Comparison of ENCODE assay signal across 9 cellular contexts in genomic region chr1:41811978-41812852, GRCh38.
DNase-seq lines count a peak whose midpoint lies in the region; ATAC-seq, FAIRE-seq and TF ChIP-seq lines count a peak whose summit lies in the region.
"Had no signal": no experiment of that assay in that cellular context is flagged by ENCODE, and none has a peak within 500 bp of the region (broad histone marks: within the 10 kb centered on the region; RNA-seq: fewer than 3 reads in every experiment).

No MANE protein-coding gene starts in this region.

- H3K4me2 ChIP-seq in neural progenitor cell, result no peak overlapping the region

- H3K4me3 ChIP-seq in Jurkat, Clone E6-1 (ENCODE audit: low read length), result no peak overlapping the region
- H3K4me3 ChIP-seq in fibroblast of pulmonary artery (replicated peaks; ENCODE audit: low read depth, low read length) (peak overlapping the region; percentile 13), neural progenitor cell (no peak overlapping the region)
- H3K4me3 ChIP-seq: SK-N-MC had no signal

- H3K9ac ChIP-seq in neural progenitor cell, result no peak overlapping the region

- no peaks in the 10 kb centered on the region for H3K27me3 ChIP-seq in neural progenitor cell

- no peak for FAIRE-seq in D721Med (lab: Jason Lieb, UNC)

- H3K36me3 ChIP-seq in neural progenitor cell, result no peaks in the 10 kb centered on the region

- peaks cover 4% of the 10 kb centered on the region for H3K27me3 Mint-ChIP-seq in neural progenitor cell (ENCODE audit: insufficient read depth, low read depth)

- no peak overlapping the region for H3K27ac Mint-ChIP-seq in neural progenitor cell

- peaks cover 7% of the 10 kb centered on the region for H4K20me1 ChIP-seq in neural progenitor cell (ENCODE audit: low read depth)

- no peak overlapping the region for H2AFZ ChIP-seq in neural progenitor cell (replicated peaks)

- H3K4me3 Mint-ChIP-seq in neural progenitor cell, result no peak overlapping the region

- no peaks in the 10 kb centered on the region for H3K4me1 ChIP-seq in neural progenitor cell

- H3K79me2 ChIP-seq in neural progenitor cell (ENCODE audit: low read depth), result no peaks in the 10 kb centered on the region

- DNase-seq in D721Med (ENCODE audit: insufficient read length, low spot score), result peak; percentile 34
- DNase-seq in Jurkat, Clone E6-1 (ENCODE audit: low read depth, low spot score), result peak; percentile 66
- peak; percentile 71 for DNase-seq in NOMO-1 treated with DMSO at 0.1 percent for 48 hours (lab: John Stamatoyannopoulos, UW; ENCODE audit: unreplicated experiment)
- peak; percentile 50 for DNase-seq in activated T-cell treated with anti-CD3 and anti-CD28 coated beads for 48 hours (ENCODE audit: low read depth)
- DNase-seq in fibroblast of pulmonary artery (ENCODE audit: low read depth), result peak; percentile 97
- peak; percentile 79 for DNase-seq in neural progenitor cell (ENCODE audit: low spot score)

- peak; percentile 76 for TF ChIP-seq CTCF in D721Med (IDR thresholded peaks at IDR 0.05; ENCODE audit: insufficient read depth, missing control alignments)
- TF ChIP-seq CTCF in fibroblast of pulmonary artery (IDR thresholded peaks at IDR 0.05; ENCODE audit: low read length, missing control alignments), result peak; percentile 91
- peak; percentile 82 for TF ChIP-seq CTCF in neural progenitor cell (IDR thresholded peaks at IDR 0.05)

- peaks cover 5% of the 10 kb centered on the region for H3F3A ChIP-seq in neural progenitor cell (ENCODE audit: low read depth)

- H3K9me3 ChIP-seq in neural progenitor cell (ENCODE audit: low read depth), result no peaks in the 10 kb centered on the region

- no peaks in the 10 kb centered on the region for H3K36me3 Mint-ChIP-seq in neural progenitor cell

- H3K27ac ChIP-seq in neural progenitor cell, result no peak overlapping the region
- H3K27ac ChIP-seq: SK-N-MC had no signal

- ATAC-seq in HG02763 (IDR thresholded peaks at IDR 0.05; ENCODE audit: unreplicated experiment), result no peak
- no peak for ATAC-seq in HG02970 (IDR thresholded peaks at IDR 0.05; ENCODE audit: low FRiP score, unreplicated experiment)

- H3K9me3 Mint-ChIP-seq in neural progenitor cell, result no peaks in the 10 kb centered on the region

- peaks cover 6% of the 10 kb centered on the region for H3K4me1 Mint-ChIP-seq in neural progenitor cell

Comparison
In these comparisons a context has a peak if more than half of its experiments do, and no peak if none do; other contexts are left out.
1. DNase-seq: peak in every context shown above with its lines; median percentile 97 in fibroblast of pulmonary artery; 79 in neural progenitor cell; 71 in NOMO-1 treated with DMSO at 0.1 percent for 48 hours; 66 in Jurkat, Clone E6-1; 50 in activated T-cell treated with anti-CD3 and anti-CD28 coated beads for 48 hours; 34 in D721Med.